ENCODE assay signal across 14 cellular contexts in the genomic region with DNA sequence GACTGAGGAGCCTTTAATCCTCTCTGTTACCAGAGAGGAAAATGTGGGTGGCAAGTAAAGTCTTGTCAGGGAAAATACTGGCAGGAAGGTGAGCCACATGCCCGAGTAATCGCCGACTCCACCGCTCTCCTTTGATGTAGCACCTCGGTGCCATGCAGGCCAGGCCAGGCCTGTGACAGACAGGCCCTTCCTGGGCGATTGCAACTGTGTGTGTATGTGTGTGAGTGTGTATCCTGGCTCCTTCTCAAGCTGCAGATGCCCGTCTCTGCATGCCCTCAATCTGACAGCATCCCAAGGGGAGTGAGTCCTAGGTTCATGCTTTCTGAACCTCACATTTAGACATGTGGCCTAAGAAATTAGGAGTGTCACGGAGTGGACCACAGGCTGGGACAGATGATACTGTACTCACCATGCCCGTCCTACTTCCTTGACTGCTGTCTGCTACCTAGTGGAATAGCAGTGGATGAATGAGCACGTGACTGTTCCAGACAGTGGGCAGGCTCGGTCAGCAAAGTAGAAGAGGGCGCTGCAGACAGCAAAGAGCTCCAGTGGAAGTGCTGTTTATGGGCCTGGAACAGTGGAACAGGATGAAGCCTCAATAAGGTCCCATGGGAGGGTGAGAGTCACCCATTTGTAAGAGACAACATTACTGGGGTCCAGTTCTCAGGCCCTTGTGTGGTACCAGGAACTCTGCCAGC. TPM values are rescaled to one million over a fixed set of nuclear protein-coding genes. Genes with fewer than 3 reads are reported as not detected.
A peak's percentile ranks its signal among the peaks of the same experiment; 100 is the strongest.
DNase-seq lines count a peak whose midpoint lies in the region; ATAC-seq, FAIRE-seq and TF ChIP-seq lines count a peak whose summit lies in the region.
"Had no signal": no experiment of that assay in that cellular context is flagged by ENCODE, and none has a peak within 500 bp of the region (broad histone marks: within the 10 kb centered on the region; RNA-seq: fewer than 3 reads in every experiment).

No MANE protein-coding gene starts in this region.

- no peaks in the 10 kb centered on the region for H3K79me2 ChIP-seq in astrocyte (ENCODE audit: insufficient read depth, low read length)

- peak; percentile 9 for ATAC-seq in stimulated activated effector memory CD8-positive, alpha-beta T cell treated with anti-CD3 and anti-CD28 coated beads, Interleukin-12 subunit alpha, Interleukin-12 subunit beta, amount 100 ng/mL, for 72 hours
- ATAC-seq in HG02884 (IDR thresholded peaks at IDR 0.05; ENCODE audit: unreplicated experiment): no peak
- ATAC-seq: stimulated activated naive CD8-positive, alpha-beta T cell treated with anti-CD3 and anti-CD28 coated beads, Interleukin-15, amount 100 ng/mL, for 72 hours had no signal

- H3K9me3 Mint-ChIP-seq in astrocyte (ENCODE audit: unreplicated experiment): no peaks in the 10 kb centered on the region
- H3K9me3 Mint-ChIP-seq in stimulated activated effector memory CD8-positive, alpha-beta T cell treated with anti-CD3 and anti-CD28 coated beads, Interleukin-12 subunit alpha, Interleukin-12 subunit beta, amount 100 ng/mL, for 72 hours: no peaks in the 10 kb centered on the region
- H3K9me3 Mint-ChIP-seq: CD4-positive, alpha-beta T cell; stimulated activated naive CD8-positive, alpha-beta T cell treated with anti-CD3 and anti-CD28 coated beads, Interleukin-15, amount 100 ng/mL, for 72 hours had no signal

- intact Hi-C loops in kidney (cut with DNase I): no loop called here
- intact Hi-C loops in spleen (cut with DNase I; ENCODE audit: low total_unique reads): no loop called here

- FAIRE-seq in HTR-8/SVneo (lab: Jason Lieb, UNC) (peak; percentile 20), astrocyte (lab: Jason Lieb, UNC) (no peak), kidney (lab: Jason Lieb, UNC) (no peak)

- TF ChIP-seq POLR2A in spleen (IDR thresholded peaks at IDR 0.05): no peak

- H2AFZ ChIP-seq in astrocyte (ENCODE audit: low read depth, low read length): no peak overlapping the region

- H3K36me3 ChIP-seq in astrocyte (ENCODE audit: insufficient read depth, low read length): no peaks in the 10 kb centered on the region
- H3K36me3 ChIP-seq in kidney (ENCODE audit: control insufficient read depth in 1 of 2, insufficient read depth in 2 of 2, low read length in 2 of 2): no peaks in the 10 kb centered on the region
- H3K36me3 ChIP-seq in spleen: no peaks in the 10 kb centered on the region

- no peak for TF ChIP-seq CTCF in astrocyte (IDR thresholded peaks at IDR 0.05; ENCODE audit: insufficient read depth, low read depth, low read length)
- TF ChIP-seq CTCF in kidney (IDR thresholded peaks at IDR 0.05; ENCODE audit: borderline replicate concordance, extremely low read depth, insufficient read depth): no peak
- TF ChIP-seq CTCF in spleen (IDR thresholded peaks at IDR 0.05 in 8 of 11, conservative IDR thresholded peaks at IDR 0.05 in 3 of 11): no peak

- H3K27me3 ChIP-seq in astrocyte (ENCODE audit: insufficient read depth, low read length) (peaks cover 6% of the 10 kb centered on the region), spleen (replicated peaks in 1 of 7) (peaks cover 3 to 53% (median 15%) of the 10 kb centered on the region in 7 donors)

- no peak overlapping the region for H3K4me2 ChIP-seq in astrocyte (ENCODE audit: low read length)

- DNase-seq in HTR-8/SVneo (ENCODE audit: insufficient read length, low spot score) (no peak), astrocyte (ENCODE audit: low read depth) (no peak), kidney (peak; percentile 80), spleen (no peak)
- no peak for DNase-seq in stimulated activated effector memory CD8-positive, alpha-beta T cell treated with anti-CD3 and anti-CD28 coated beads, Interleukin-12 subunit alpha, Interleukin-12 subunit beta, amount 100 ng/mL, for 72 hours (ENCODE audit: low spot score in 2 of 2)
- no peak for DNase-seq in effector CD4-positive, alpha-beta T cell
- DNase-seq: CD4-positive, alpha-beta T cell; central memory CD4-positive, alpha-beta T cell; NCI-H524 treated with DMSO at 0.1 percent for 48 hours; retina; Right ventricle myocardium superior; stimulated activated naive CD8-positive, alpha-beta T cell treated with anti-CD3 and anti-CD28 coated beads, Interleukin-15, amount 100 ng/mL, for 72 hours had no signal

- peaks cover 23% of the 10 kb centered on the region for H3K27me3 Mint-ChIP-seq in astrocyte (ENCODE audit: low read depth, unreplicated experiment)

- peaks cover 7% of the 10 kb centered on the region for H3K4me1 Mint-ChIP-seq in astrocyte (ENCODE audit: low read depth, unreplicated experiment)
- no peaks in the 10 kb centered on the region for H3K4me1 Mint-ChIP-seq in stimulated activated effector memory CD8-positive, alpha-beta T cell treated with anti-CD3 and anti-CD28 coated beads, Interleukin-12 subunit alpha, Interleukin-12 subunit beta, amount 100 ng/mL, for 72 hours
- H3K4me1 Mint-ChIP-seq: stimulated activated naive CD8-positive, alpha-beta T cell treated with anti-CD3 and anti-CD28 coated beads, Interleukin-15, amount 100 ng/mL, for 72 hours had no signal

- H3K4me3 Mint-ChIP-seq in astrocyte (ENCODE audit: unreplicated experiment): no peak overlapping the region
- no peak overlapping the region for H3K4me3 Mint-ChIP-seq in stimulated activated effector memory CD8-positive, alpha-beta T cell treated with anti-CD3 and anti-CD28 coated beads, Interleukin-12 subunit alpha, Interleukin-12 subunit beta, amount 100 ng/mL, for 72 hours
- H3K4me3 Mint-ChIP-seq: CD4-positive, alpha-beta T cell; stimulated activated naive CD8-positive, alpha-beta T cell treated with anti-CD3 and anti-CD28 coated beads, Interleukin-15, amount 100 ng/mL, for 72 hours had no signal

- H3K9ac ChIP-seq in astrocyte (ENCODE audit: low read length): no peak overlapping the region
- H3K9ac ChIP-seq in kidney (ENCODE audit: low read length in 2 of 2): no peak overlapping the region

- H3K9me3 ChIP-seq in astrocyte (ENCODE audit: insufficient read depth, low read depth, low read length) (no peaks in the 10 kb centered on the region), kidney (ENCODE audit: control insufficient read depth in 1 of 2, low read length in 2 of 2) (no peaks in the 10 kb centered on the region), spleen (no peaks in the 10 kb centered on the region)

- no peak overlapping the region for H3K4me3 ChIP-seq in astrocyte (ENCODE audit: insufficient read depth, low read depth, low read length)
- no peak overlapping the region for H3K4me3 ChIP-seq in kidney (ENCODE audit: low read length in 2 of 2)
- H3K4me3 ChIP-seq in spleen: no peak overlapping the region

- 82 to 84% (median 82%) methylated on average over 11 to 12 of the region's 12 CpGs for WGBS in spleen, 5 donors

- H3K4me1 ChIP-seq in astrocyte (ENCODE audit: insufficient read depth, low read length) (peaks cover 28% of the 10 kb centered on the region), kidney (ENCODE audit: control insufficient read depth in 1 of 2, insufficient read depth in 1 of 2, low read depth in 1 of 2, low read length in 2 of 2) (peaks cover 3 to 12% of the 10 kb centered on the region in 2 donors), spleen (peaks cover 0 to 6% (median 2%) of the 10 kb centered on the region in 6 donors)

- H4K20me1 ChIP-seq in astrocyte (ENCODE audit: insufficient read depth, low read length): no peaks in the 10 kb centered on the region

- no peaks in the 10 kb centered on the region for H3K36me3 Mint-ChIP-seq in astrocyte (ENCODE audit: low read depth, unreplicated experiment)
- no peaks in the 10 kb centered on the region for H3K36me3 Mint-ChIP-seq in stimulated activated effector memory CD8-positive, alpha-beta T cell treated with anti-CD3 and anti-CD28 coated beads, Interleukin-12 subunit alpha, Interleukin-12 subunit beta, amount 100 ng/mL, for 72 hours

- H3K27ac Mint-ChIP-seq in astrocyte (ENCODE audit: unreplicated experiment): peak overlapping the region; percentile 20
- no peak overlapping the region for H3K27ac Mint-ChIP-seq in stimulated activated effector memory CD8-positive, alpha-beta T cell treated with anti-CD3 and anti-CD28 coated beads, Interleukin-12 subunit alpha, Interleukin-12 subunit beta, amount 100 ng/mL, for 72 hours
- H3K27ac Mint-ChIP-seq: CD4-positive, alpha-beta T cell; stimulated activated naive CD8-positive, alpha-beta T cell treated with anti-CD3 and anti-CD28 coated beads, Interleukin-15, amount 100 ng/mL, for 72 hours had no signal

- H3K27ac ChIP-seq in astrocyte (ENCODE audit: low read depth, low read length) (no peak overlapping the region), kidney (ENCODE audit: low read depth in 2 of 2, low read length in 2 of 2) (no peak overlapping the region), spleen (no peak overlapping the region)

RNA-seq across cellular contexts. Expression of gene SERTAD4, which starts 25.3 kb away (rescaled TPM):
- total RNA-seq in astrocyte (2.9 and 4.6 TPM in 2 replicates), kidney (9.2 TPM), spleen (under 1 TPM in 2 of 7 donors, not detected in 5; 0.06 to 0.07 TPM)
- polyA plus RNA-seq in kidney (ENCODE audit: insufficient read depth, low read depth, low replicate concordance) (0.92 TPM), spleen (under 1 TPM; 0.02 to 0.09 (median 0.06) TPM)
- total RNA-seq: activated CD8-positive, alpha-beta memory T cell treated with anti-CD3 and anti-CD28 coated beads for 36 hours; CD4-positive, alpha-beta T cell had no signal
